8 cellular contexts compared by ENCODE assay signal in genomic region chr14:36647827-36648753, GRCh38. TPM values are rescaled to one million over a fixed set of nuclear protein-coding genes. Genes with fewer than 3 reads are reported as not detected.
DNase-seq lines count a peak whose midpoint lies in the region; ATAC-seq, FAIRE-seq and TF ChIP-seq lines count a peak whose summit lies in the region.

No MANE protein-coding gene starts in this region.

- TF ChIP-seq CTCF in astrocyte (IDR thresholded peaks at IDR 0.05; ENCODE audit: insufficient read depth, low read depth, low read length) (peak; percentile 36), kidney (IDR thresholded peaks at IDR 0.05; ENCODE audit: borderline replicate concordance, extremely low read depth, insufficient read depth) (peak; percentile 38), transverse colon (IDR thresholded peaks at IDR 0.05) (peak; percentile 42 to 56 (median 50))

- no peaks in the 10 kb centered on the region for H3K36me3 Mint-ChIP-seq in astrocyte (ENCODE audit: low read depth, unreplicated experiment)
- H3K36me3 Mint-ChIP-seq in naive thymus-derived CD8-positive, alpha-beta T cell = peaks cover 0 to 6% (median 5%) of the 10 kb centered on the region in 3 donors

- peak overlapping the region; percentile 84 for H3K4me2 ChIP-seq in astrocyte (ENCODE audit: low read length)

- H3K27ac ChIP-seq in astrocyte (ENCODE audit: low read depth, low read length) = no peak overlapping the region
- no peak overlapping the region for H3K27ac ChIP-seq in kidney (ENCODE audit: low read depth in 2 of 2, low read length in 2 of 2)
- H3K27ac ChIP-seq in transverse colon = no peak overlapping the region

- H3K9me3 Mint-ChIP-seq in astrocyte (ENCODE audit: unreplicated experiment) = no peaks in the 10 kb centered on the region
- peaks cover 0 to 6% (median 0%) of the 10 kb centered on the region in 9 donors for H3K9me3 Mint-ChIP-seq in naive thymus-derived CD8-positive, alpha-beta T cell

- DNase-seq in D341Med (ENCODE audit: low spot score) = peak; percentile 69
- DNase-seq in NCI-H1092 treated with DMSO at 0.1 percent for 48 hours (lab: John Stamatoyannopoulos, UW) = peak; percentile 81
- peak; percentile 15 for DNase-seq in astrocyte (ENCODE audit: low read depth)
- DNase-seq in kidney = peak; percentile 62
- no peak for DNase-seq in transverse colon
- DNase-seq in Ammon's horn (ENCODE audit: low spot score) = no peak
- DNase-seq in naive thymus-derived CD8-positive, alpha-beta T cell = no peak

- no peak for TF ChIP-seq EP300 in transverse colon (IDR thresholded peaks at IDR 0.05; ENCODE audit: low read depth)

- H3K9me3 ChIP-seq in astrocyte (ENCODE audit: insufficient read depth, low read depth, low read length) (no peaks in the 10 kb centered on the region), kidney (ENCODE audit: control insufficient read depth in 1 of 2, low read length in 2 of 2) (no peaks in the 10 kb centered on the region), transverse colon (no peaks in the 10 kb centered on the region)

- H3K36me3 ChIP-seq in astrocyte (ENCODE audit: insufficient read depth, low read length) (no peaks in the 10 kb centered on the region), kidney (ENCODE audit: control insufficient read depth in 1 of 2, insufficient read depth in 2 of 2, low read length in 2 of 2) (no peaks in the 10 kb centered on the region), transverse colon (no peaks in the 10 kb centered on the region)

- H3K27ac Mint-ChIP-seq in astrocyte (ENCODE audit: unreplicated experiment) = no peak overlapping the region
- H3K27ac Mint-ChIP-seq in naive thymus-derived CD8-positive, alpha-beta T cell = peak overlapping the region in 1 of 10 donors; percentile 48

- no peaks in the 10 kb centered on the region for H4K20me1 ChIP-seq in astrocyte (ENCODE audit: insufficient read depth, low read length)

- WGBS in transverse colon (ENCODE audit: low coverage in 1 of 2), 2 donors = 11 to 12% methylated on average over 22 to 62 of the region's 62 CpGs

- in situ Hi-C loops in transverse colon (cut with MboI; ENCODE audit: low pct_ligation_motif_present in 1 of 4, low pct_unique_long_range_greater_than_20kb in 1 of 4, low sequenced_read_pairs in 3 of 4) = loop anchor here in 2 of 4 donors (10.0 to 25.0 kb wide), 2 partner anchors 287 to 289 kb away; no protein-coding TSS in a partner anchor

- H3K9ac ChIP-seq in astrocyte (ENCODE audit: low read length) (no peak overlapping the region), kidney (ENCODE audit: low read length in 2 of 2) (no peak overlapping the region)

- H3K4me3 Mint-ChIP-seq in astrocyte (ENCODE audit: unreplicated experiment) = peak overlapping the region; percentile 86
- H3K4me3 Mint-ChIP-seq in naive thymus-derived CD8-positive, alpha-beta T cell = peak overlapping the region in 1 of 10 donors; percentile 27

- H3K27me3 ChIP-seq in astrocyte (ENCODE audit: insufficient read depth, low read length) = peaks cover 85% of the 10 kb centered on the region
- H3K27me3 ChIP-seq in transverse colon = peaks cover 98% of the 10 kb centered on the region

- peaks cover 15% of the 10 kb centered on the region for H3K4me1 ChIP-seq in astrocyte (ENCODE audit: insufficient read depth, low read length)
- peaks cover 0 to 9% of the 10 kb centered on the region in 2 donors for H3K4me1 ChIP-seq in kidney (ENCODE audit: control insufficient read depth in 1 of 2, insufficient read depth in 1 of 2, low read depth in 1 of 2, low read length in 2 of 2)
- H3K4me1 ChIP-seq in transverse colon = peaks cover 9 to 19% (median 17%) of the 10 kb centered on the region in 4 donors

- POLR2A ChIA-PET in naive thymus-derived CD8-positive, alpha-beta T cell (lab: Charles Lee) = no interaction called here

- no peak for ATAC-seq in naive thymus-derived CD8-positive, alpha-beta T cell
- no peak for ATAC-seq in HG02610 (IDR thresholded peaks at IDR 0.05; ENCODE audit: unreplicated experiment)

- intact Hi-C loops in kidney (cut with DNase I) (no loop called here), transverse colon (cut with DNase I; ENCODE audit: low total_unique reads) (no loop called here)

- peaks cover 1% of the 10 kb centered on the region for H3K4me1 Mint-ChIP-seq in astrocyte (ENCODE audit: low read depth, unreplicated experiment)
- peaks cover 4 to 9% (median 6%) of the 10 kb centered on the region in 4 donors for H3K4me1 Mint-ChIP-seq in naive thymus-derived CD8-positive, alpha-beta T cell

- FAIRE-seq in astrocyte (lab: Jason Lieb, UNC) (no peak), kidney (lab: Jason Lieb, UNC) (no peak)

- no peaks in the 10 kb centered on the region for H3K79me2 ChIP-seq in astrocyte (ENCODE audit: insufficient read depth, low read length)

- TF ChIP-seq POLR2A in transverse colon (IDR thresholded peaks at IDR 0.05) = no peak

- H3K4me3 ChIP-seq in astrocyte (ENCODE audit: insufficient read depth, low read depth, low read length) (peak overlapping the region; percentile 44), kidney (ENCODE audit: low read length in 2 of 2) (peak overlapping the region; percentile 36), transverse colon (peak overlapping the region in 3 of 4 donors; percentile 20 to 49 (median 42))

- H2AFZ ChIP-seq in astrocyte (ENCODE audit: low read depth, low read length) = peak overlapping the region; percentile 77

- peaks cover 79% of the 10 kb centered on the region for H3K27me3 Mint-ChIP-seq in astrocyte (ENCODE audit: low read depth, unreplicated experiment)
- H3K27me3 Mint-ChIP-seq in naive thymus-derived CD8-positive, alpha-beta T cell = peaks cover 37 to 85% (median 54%) of the 10 kb centered on the region in 5 donors

RNA-seq across cellular contexts. Expression of gene PAX9, which starts 13.6 kb away (rescaled TPM):
- total RNA-seq in astrocyte (1.2 and 1.9 TPM in 2 replicates), kidney (0.19 TPM), transverse colon (under 1 TPM in 1 of 4 donors, not detected in 3; 0.79 TPM)
- polyA plus RNA-seq in kidney (ENCODE audit: insufficient read depth, low read depth, low replicate concordance) = not detected
- not detected for total RNA-seq in naive thymus-derived CD8-positive, alpha-beta T cell
- not detected for polyA plus RNA-seq in naive thymus-derived CD8-positive, alpha-beta T cell

Comparison
In these comparisons a context has a peak if more than half of its experiments do, and no peak if none do; other contexts are left out.
1. DNase-seq: peak in D341Med (single experiment), NCI-H1092 treated with DMSO at 0.1 percent for 48 hours (single experiment), astrocyte (single experiment) and kidney (single experiment); none in transverse colon (single experiment), Ammon's horn (single experiment) and naive thymus-derived CD8-positive, alpha-beta T cell (0 of 10).
2. Peak in every context shown above with its lines, with median percentiles within 50 percentile points of each other: H3K4me3 ChIP-seq and CTCF ChIP-seq.